ENCODE assay signal across 17 cellular contexts in genomic region chr18:9715974-9716373, GRCh38. TPM values are rescaled to one million over a fixed set of nuclear protein-coding genes. Genes with fewer than 3 reads are reported as not detected.
"Had no signal": no experiment of that assay in that cellular context is flagged by ENCODE, and none has a peak within 500 bp of the region (broad histone marks: within the 10 kb centered on the region; RNA-seq: fewer than 3 reads in every experiment).

No MANE protein-coding gene starts in this region.

- H3K4me3 Mint-ChIP-seq: activated CD8-positive, alpha-beta memory T cell treated with anti-CD3 and anti-CD28 coated beads, Interleukin-2, amount 10 ng/mL, durations not matched to agents 7 days and 5 days; activated T-cell treated with anti-CD3 and anti-CD28 coated beads, Interleukin-2, amount 50 U/mL, for 4 hours; immature natural killer cell; naive thymus-derived CD8-positive, alpha-beta T cell; stimulated activated naive CD8-positive, alpha-beta T cell treated with anti-CD3 and anti-CD28 coated beads, Interleukin-15, amount 100 ng/mL, for 72 hours had no signal

- H3K27ac ChIP-seq: brain microvascular endothelial cell, testis had no signal

- ATAC-seq: activated CD8-positive, alpha-beta memory T cell treated with anti-CD3 and anti-CD28 coated beads, Interleukin-2, amount 10 ng/mL, durations not matched to agents 7 days and 5 days; activated naive CD4-positive, alpha-beta T cell treated with anti-CD3 and anti-CD28 coated beads, Interleukin-2, amount 50 U/mL, for 72 hours; activated T-cell treated with anti-CD3 and anti-CD28 coated beads, Interleukin-2, amount 50 U/mL, for 4 hours; naive thymus-derived CD8-positive, alpha-beta T cell; right cardiac atrium; stimulated activated naive CD8-positive, alpha-beta T cell treated with anti-CD3 and anti-CD28 coated beads, Interleukin-15, amount 100 ng/mL, for 72 hours had no signal

- H3K27me3 ChIP-seq: brain microvascular endothelial cell, testis had no signal

- H3K36me3 Mint-ChIP-seq: activated naive CD4-positive, alpha-beta T cell treated with anti-CD3 and anti-CD28 coated beads, Interleukin-2, amount 50 U/mL, for 72 hours; immature natural killer cell had no signal

- H3K27ac Mint-ChIP-seq: activated CD8-positive, alpha-beta memory T cell treated with anti-CD3 and anti-CD28 coated beads, Interleukin-2, amount 10 ng/mL, durations not matched to agents 7 days and 5 days; activated naive CD4-positive, alpha-beta T cell treated with anti-CD3 and anti-CD28 coated beads, Interleukin-2, amount 50 U/mL, for 72 hours; immature natural killer cell; naive thymus-derived CD8-positive, alpha-beta T cell; progenitor cell of endocrine pancreas; stimulated activated naive CD8-positive, alpha-beta T cell treated with anti-CD3 and anti-CD28 coated beads, Interleukin-15, amount 100 ng/mL, for 72 hours had no signal

- DNase-seq: activated CD4-positive, alpha-beta T cell treated with anti-CD3 and anti-CD28 coated beads, Interleukin-2, amount 50 U/mL, for 48 hours; activated CD4-positive, CD25-positive, alpha-beta regulatory T cell treated with anti-CD3 and anti-CD28 coated beads, Interleukin-2, amount 50 U/mL, for 72 hours; activated CD8-positive, alpha-beta memory T cell treated with anti-CD3 and anti-CD28 coated beads, Interleukin-2, amount 10 ng/mL, durations not matched to agents 7 days and 5 days; activated effector memory CD4-positive, alpha-beta T cell treated with anti-CD3 and anti-CD28 coated beads, Interleukin-2, amount 50 U/mL, for 16 hours; activated T-cell treated with anti-CD3 and anti-CD28 coated beads, Interleukin-2, amount 50 U/mL, for 4 hours; amygdala; brain microvascular endothelial cell; immature natural killer cell; naive thymus-derived CD8-positive, alpha-beta T cell; nucleus accumbens; right cardiac atrium; stimulated activated naive CD8-positive, alpha-beta T cell treated with anti-CD3 and anti-CD28 coated beads, Interleukin-15, amount 100 ng/mL, for 72 hours; T-helper 2 cell; testis had no signal

- H3K9me3 ChIP-seq: testis had no signal

- H3K4me3 ChIP-seq: lung, testis had no signal

- H3K9me3 Mint-ChIP-seq: activated naive CD4-positive, alpha-beta T cell treated with anti-CD3 and anti-CD28 coated beads, Interleukin-2, amount 50 U/mL, for 72 hours; activated T-cell treated with anti-CD3 and anti-CD28 coated beads, Interleukin-2, amount 50 U/mL, for 4 hours; immature natural killer cell; stimulated activated naive CD8-positive, alpha-beta T cell treated with anti-CD3 and anti-CD28 coated beads, Interleukin-15, amount 100 ng/mL, for 72 hours had no signal

RNA-seq across cellular contexts. Expression of gene RAB31, which starts 7.9 kb away (rescaled TPM):
- total RNA-seq: activated CD8-positive, alpha-beta memory T cell treated with anti-CD3 and anti-CD28 coated beads, Interleukin-2, amount 10 ng/mL, durations not matched to agents 7 days and 5 days had no signal
